Comparison of ENCODE assay signal across 14 cellular contexts in the genomic region with DNA sequence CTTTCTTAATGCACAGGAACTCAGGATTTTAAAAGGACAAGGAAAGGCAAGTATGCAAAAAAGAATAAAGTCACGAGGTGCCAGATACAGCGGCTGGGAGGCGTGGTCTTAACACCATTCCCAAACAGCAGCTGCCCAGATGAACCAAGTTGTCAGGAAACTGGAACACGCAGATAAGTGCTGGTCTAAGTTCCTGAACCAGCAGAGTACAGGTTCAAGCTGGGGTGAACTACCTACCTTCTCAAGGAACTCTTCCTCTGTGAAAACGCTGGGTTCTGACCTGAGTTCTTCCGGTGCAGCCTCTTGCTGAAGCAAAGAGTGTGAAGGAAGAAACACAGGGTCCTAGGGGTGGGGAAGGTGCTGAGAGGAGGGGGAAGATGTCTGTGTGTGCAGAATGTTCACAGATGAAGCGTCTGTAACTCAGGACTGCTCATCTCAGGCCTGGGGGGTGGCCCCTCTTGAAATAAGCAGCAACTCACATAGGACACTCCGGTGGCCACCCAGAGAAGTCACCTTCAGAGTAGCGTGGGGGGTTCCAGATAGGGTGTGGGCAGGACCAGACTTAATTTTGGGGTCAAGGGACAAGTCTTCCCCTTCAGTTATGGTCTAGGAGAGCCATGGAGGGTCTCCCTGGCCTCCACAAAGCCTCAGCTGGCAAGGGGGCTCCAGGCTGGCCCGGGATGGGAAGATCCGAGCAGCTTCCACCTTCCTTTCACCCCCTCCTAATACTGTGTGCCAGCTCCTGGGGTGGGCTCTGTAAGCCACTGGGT. TPM values are rescaled to one million over a fixed set of nuclear protein-coding genes. Genes with fewer than 3 reads are reported as not detected.
DNase-seq lines count a peak whose midpoint lies in the region; ATAC-seq and TF ChIP-seq lines count a peak whose summit lies in the region.
"Had no signal": no experiment of that assay in that cellular context is flagged by ENCODE, and none has a peak within 500 bp of the region (broad histone marks: within the 10 kb centered on the region; RNA-seq: fewer than 3 reads in every experiment).

No MANE protein-coding gene starts in this region.

- no peak for TF ChIP-seq EP300 in transverse colon (IDR thresholded peaks at IDR 0.05; ENCODE audit: low read depth)

- intact Hi-C loops in activated naive CD4-positive, alpha-beta T cell treated with anti-CD3 and anti-CD28 coated beads for 36 hours (cut with micrococcal nuclease) = loop anchor here (5.0 kb wide), 1 partner anchor 74 kb away; the partner anchor contains the start of gene TFIP11
- intact Hi-C loops in lower lobe of right lung (cut with DNase I) (no loop called here), transverse colon (cut with DNase I; ENCODE audit: low total_unique reads) (no loop called here)

- H3K9me3 ChIP-seq in lower lobe of right lung = no peaks in the 10 kb centered on the region
- no peaks in the 10 kb centered on the region for H3K9me3 ChIP-seq in transverse colon

- H3K27me3 Mint-ChIP-seq in activated naive CD4-positive, alpha-beta T cell treated with anti-CD3 and anti-CD28 coated beads for 36 hours (ENCODE audit: low read depth) = no peaks in the 10 kb centered on the region
- no peaks in the 10 kb centered on the region for H3K27me3 Mint-ChIP-seq in activated CD8-positive, alpha-beta T cell treated with anti-CD3 and anti-CD28 coated beads, Interleukin-2, amount 10 ng/mL, durations not matched to agents 7 days and 5 days (ENCODE audit: low read depth)

- H3K27me3 ChIP-seq in lower lobe of right lung (ENCODE audit: low read depth) = no peaks in the 10 kb centered on the region
- H3K27me3 ChIP-seq in transverse colon = no peaks in the 10 kb centered on the region

- DNase-seq in activated naive CD4-positive, alpha-beta T cell treated with anti-CD3 and anti-CD28 coated beads for 36 hours = peak; percentile 21
- DNase-seq in activated naive CD4-positive, alpha-beta T cell treated with Interleukin-2 at 50 U/mL for 16 hours = no peak
- peak; percentile 58 for DNase-seq in activated CD8-positive, alpha-beta T cell treated with anti-CD3 and anti-CD28 coated beads, Interleukin-2, amount 10 ng/mL, durations not matched to agents 7 days and 5 days
- DNase-seq in lower lobe of right lung (no peak), transverse colon (peak; percentile 28), NCI-H345 treated with DMSO at 0.1 percent for 48 hours (lab: John Stamatoyannopoulos, UW; ENCODE audit: unreplicated experiment) (no peak)
- DNase-seq: glutamatergic neuron, NCI-H2029 treated with DMSO at 0.1 percent for 48 hours had no signal

- ATAC-seq in activated CD8-positive, alpha-beta T cell treated with anti-CD3 and anti-CD28 coated beads, Interleukin-2, amount 10 ng/mL, durations not matched to agents 7 days and 5 days = peak; percentile 16
- ATAC-seq in lower lobe of right lung (no peak), GM21786 (IDR thresholded peaks at IDR 0.05; ENCODE audit: unreplicated experiment) (no peak), GM18519 (IDR thresholded peaks at IDR 0.05; ENCODE audit: low FRiP score, unreplicated experiment) (no peak)

- H3K36me3 ChIP-seq in lower lobe of right lung = peaks cover 7% of the 10 kb centered on the region
- no peaks in the 10 kb centered on the region for H3K36me3 ChIP-seq in transverse colon

- in situ Hi-C loops in transverse colon (cut with MboI; ENCODE audit: low pct_ligation_motif_present in 1 of 4, low pct_unique_long_range_greater_than_20kb in 1 of 4, low sequenced_read_pairs in 3 of 4) = no loop called here

- CTCF ChIA-PET in activated naive CD4-positive, alpha-beta T cell treated with anti-CD3 and anti-CD28 coated beads for 36 hours (lab: Charles Lee) = interaction anchor here (0.8 to 1.0 kb wide), 2 partner anchors 15 to 42 kb away, joined by 3 read pairs; no protein-coding TSS in a partner anchor
- CTCF ChIA-PET in activated CD8-positive, alpha-beta T cell treated with anti-CD3 and anti-CD28 coated beads, Interleukin-2, amount 10 ng/mL, durations not matched to agents 7 days and 5 days (lab: Charles Lee) = interaction anchor here (0.6 kb wide), 1 partner anchor 13 kb away, joined by 3 read pairs; no protein-coding TSS in a partner anchor

- peaks cover 33% of the 10 kb centered on the region for H3K4me1 Mint-ChIP-seq in activated naive CD4-positive, alpha-beta T cell treated with anti-CD3 and anti-CD28 coated beads for 36 hours (ENCODE audit: low read depth)
- peaks cover 78% of the 10 kb centered on the region for H3K4me1 Mint-ChIP-seq in activated CD8-positive, alpha-beta T cell treated with anti-CD3 and anti-CD28 coated beads, Interleukin-2, amount 10 ng/mL, durations not matched to agents 7 days and 5 days (ENCODE audit: low read depth)

- peaks cover 4% of the 10 kb centered on the region for H3K9me3 Mint-ChIP-seq in activated naive CD4-positive, alpha-beta T cell treated with anti-CD3 and anti-CD28 coated beads for 36 hours
- no peaks in the 10 kb centered on the region for H3K9me3 Mint-ChIP-seq in activated CD8-positive, alpha-beta T cell treated with anti-CD3 and anti-CD28 coated beads, Interleukin-2, amount 10 ng/mL, durations not matched to agents 7 days and 5 days (ENCODE audit: insufficient read depth)

- no peak overlapping the region for H3K4me3 Mint-ChIP-seq in activated naive CD4-positive, alpha-beta T cell treated with anti-CD3 and anti-CD28 coated beads for 36 hours
- H3K4me3 Mint-ChIP-seq in activated CD8-positive, alpha-beta T cell treated with anti-CD3 and anti-CD28 coated beads, Interleukin-2, amount 10 ng/mL, durations not matched to agents 7 days and 5 days = peak overlapping the region; percentile 74

- H3K27ac ChIP-seq in lower lobe of right lung (peak overlapping the region; percentile 58), transverse colon (peak overlapping the region in 2 of 4 donors; percentile 23 to 37)

- no peak for TF ChIP-seq CTCF in lower lobe of right lung (IDR thresholded peaks at IDR 0.05)
- no peak for TF ChIP-seq CTCF in transverse colon (IDR thresholded peaks at IDR 0.05)

- peaks cover 1% of the 10 kb centered on the region for H3K36me3 Mint-ChIP-seq in activated naive CD4-positive, alpha-beta T cell treated with anti-CD3 and anti-CD28 coated beads for 36 hours (ENCODE audit: low read depth)
- H3K36me3 Mint-ChIP-seq in activated CD8-positive, alpha-beta T cell treated with anti-CD3 and anti-CD28 coated beads, Interleukin-2, amount 10 ng/mL, durations not matched to agents 7 days and 5 days (ENCODE audit: low read depth) = peaks cover 41% of the 10 kb centered on the region

- no peak overlapping the region for H3K27ac Mint-ChIP-seq in activated naive CD4-positive, alpha-beta T cell treated with anti-CD3 and anti-CD28 coated beads for 36 hours
- peak overlapping the region; percentile 86 for H3K27ac Mint-ChIP-seq in activated CD8-positive, alpha-beta T cell treated with anti-CD3 and anti-CD28 coated beads, Interleukin-2, amount 10 ng/mL, durations not matched to agents 7 days and 5 days

- no peak for TF ChIP-seq POLR2A in transverse colon (IDR thresholded peaks at IDR 0.05)

- POLR2A ChIA-PET in activated CD8-positive, alpha-beta T cell treated with anti-CD3 and anti-CD28 coated beads, Interleukin-2, amount 10 ng/mL, durations not matched to agents 7 days and 5 days (lab: Charles Lee) = interaction anchor here (1.2 kb wide), 1 partner anchor 9 kb away, joined by 4 read pairs; no protein-coding TSS in a partner anchor

- peaks cover 50% of the 10 kb centered on the region for H3K4me1 ChIP-seq in lower lobe of right lung
- H3K4me1 ChIP-seq in transverse colon = peaks cover 0 to 32% (median 6%) of the 10 kb centered on the region in 4 donors

- H3K4me3 ChIP-seq in lower lobe of right lung (peak overlapping the region; percentile 88), transverse colon (no peak overlapping the region)

- WGBS in transverse colon (ENCODE audit: low coverage in 1 of 2), 2 donors = 38 to 57% methylated on average over 6 to 11 of the region's 11 CpGs

RNA-seq across cellular contexts. Expression of gene TPST2, which starts 3.2 kb away (rescaled TPM):
- 10 to 100 TPM; 21.0 to 21.9 TPM for total RNA-seq in activated naive CD4-positive, alpha-beta T cell treated with anti-CD3 and anti-CD28 coated beads for 36 hours
- 10 to 100 TPM; 62.8 to 68.9 TPM for total RNA-seq in activated CD8-positive, alpha-beta T cell treated with anti-CD3 and anti-CD28 coated beads, Interleukin-2, amount 10 ng/mL, durations not matched to agents 7 days and 5 days
- 63.1 TPM for total RNA-seq in lower lobe of right lung
- 10 to 100 TPM; 14.3 to 35.6 (median 26.8) TPM for total RNA-seq in transverse colon

RNA-seq across cellular contexts. Expression of gene CRYBB1, which starts 31.1 kb away (rescaled TPM):
- total RNA-seq in activated naive CD4-positive, alpha-beta T cell treated with anti-CD3 and anti-CD28 coated beads for 36 hours = not detected
- total RNA-seq in activated CD8-positive, alpha-beta T cell treated with anti-CD3 and anti-CD28 coated beads, Interleukin-2, amount 10 ng/mL, durations not matched to agents 7 days and 5 days = not detected
- total RNA-seq in lower lobe of right lung (1.4 TPM), transverse colon (1 to 10 TPM in 2 of 4 donors, not detected in 2; 1.1 to 6.4 TPM)
- total RNA-seq: bronchial epithelial cell, mononuclear cell had no signal

RNA-seq across cellular contexts. Expression of gene CRYBA4, which starts 35.0 kb away (rescaled TPM):
- total RNA-seq in activated naive CD4-positive, alpha-beta T cell treated with anti-CD3 and anti-CD28 coated beads for 36 hours = not detected
- total RNA-seq in activated CD8-positive, alpha-beta T cell treated with anti-CD3 and anti-CD28 coated beads, Interleukin-2, amount 10 ng/mL, durations not matched to agents 7 days and 5 days = not detected
- total RNA-seq in lower lobe of right lung (not detected), transverse colon (not detected)
- total RNA-seq: bronchial epithelial cell, mononuclear cell, RPMI7951, temporal lobe had no signal

Comparison
In these comparisons a context has a peak if more than half of its experiments do, and no peak if none do; other contexts are left out.
1. DNase-seq: peak in activated naive CD4-positive, alpha-beta T cell treated with anti-CD3 and anti-CD28 coated beads for 36 hours (single experiment), activated CD8-positive, alpha-beta T cell treated with anti-CD3 and anti-CD28 coated beads, Interleukin-2, amount 10 ng/mL, durations not matched to agents 7 days and 5 days (single experiment) and transverse colon (single experiment); none in activated naive CD4-positive, alpha-beta T cell treated with Interleukin-2 at 50 U/mL for 16 hours (single experiment), lower lobe of right lung (single experiment) and NCI-H345 treated with DMSO at 0.1 percent for 48 hours (single experiment).